In the genomic region with DNA sequence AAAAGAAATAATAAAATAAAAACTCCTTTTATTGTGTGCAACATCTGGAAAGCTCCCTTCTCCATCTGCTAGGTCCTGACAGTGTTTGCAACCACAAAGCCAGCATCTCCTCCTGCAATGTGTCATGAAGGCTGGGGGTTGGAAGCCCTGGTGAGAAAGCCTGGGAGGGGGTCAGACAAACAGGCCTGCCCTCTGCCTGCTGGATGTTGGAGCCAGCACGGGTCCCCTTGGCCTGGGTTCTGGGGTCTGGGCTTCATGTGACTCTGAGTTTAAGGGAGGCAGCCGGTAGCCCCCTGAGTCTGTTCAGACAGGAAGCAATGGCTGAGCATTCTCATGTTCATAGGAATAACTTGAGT, we compare ENCODE assay signal across 10 cellular contexts. TPM values are rescaled to one million over a fixed set of nuclear protein-coding genes. Genes with fewer than 3 reads are reported as not detected.
DNase-seq lines count a peak whose midpoint lies in the region; ATAC-seq, FAIRE-seq and TF ChIP-seq lines count a peak whose summit lies in the region.
"Had no signal": no experiment of that assay in that cellular context is flagged by ENCODE, and none has a peak within 500 bp of the region (broad histone marks: within the 10 kb centered on the region; RNA-seq: fewer than 3 reads in every experiment).

No MANE protein-coding gene starts in this region.

- H3K4me1 Mint-ChIP-seq in astrocyte (ENCODE audit: low read depth, unreplicated experiment) = peaks cover 12% of the 10 kb centered on the region
- peaks cover 14% of the 10 kb centered on the region for H3K4me1 Mint-ChIP-seq in activated T-helper 1 cell treated with anti-CD3 and anti-CD28 coated beads, Interleukin-12 subunit alpha, Interleukin-12 subunit beta, Interleukin-2, Interleukin-4 antibody, amounts not matched to agents 30 ng/mL and 10 ng/mL and 1 ng/mL, durations not matched to agents 14 hours and 24 hours and 36 hours (ENCODE audit: low read depth)

- no peak for TF ChIP-seq CTCF in AG04450 (IDR thresholded peaks at IDR 0.05; ENCODE audit: low read depth, low read length)
- no peak for TF ChIP-seq CTCF in astrocyte (IDR thresholded peaks at IDR 0.05; ENCODE audit: insufficient read depth, low read depth, low read length)
- TF ChIP-seq CTCF in lower lobe of right lung (IDR thresholded peaks at IDR 0.05) = no peak

- CTCF ChIA-PET in AG04450 (lab: Charles Lee) = no interaction called here

- H3K4me1 ChIP-seq in astrocyte (ENCODE audit: insufficient read depth, low read length) (no peaks in the 10 kb centered on the region), lower lobe of right lung (peaks cover 3% of the 10 kb centered on the region)

- no peak overlapping the region for H3K9ac ChIP-seq in astrocyte (ENCODE audit: low read length)

- H3K36me3 ChIP-seq in astrocyte (ENCODE audit: insufficient read depth, low read length) (no peaks in the 10 kb centered on the region), lower lobe of right lung (no peaks in the 10 kb centered on the region)

- H3K27ac Mint-ChIP-seq in astrocyte (ENCODE audit: unreplicated experiment) = no peak overlapping the region
- H3K27ac Mint-ChIP-seq in activated T-helper 1 cell treated with anti-CD3 and anti-CD28 coated beads, Interleukin-12 subunit alpha, Interleukin-12 subunit beta, Interleukin-2, Interleukin-4 antibody, amounts not matched to agents 30 ng/mL and 10 ng/mL and 1 ng/mL, durations not matched to agents 14 hours and 24 hours and 36 hours = no peak overlapping the region

- H3K9me3 ChIP-seq in AG04450 (ENCODE audit: control insufficient read depth, insufficient read depth, low read length) (no peaks in the 10 kb centered on the region), astrocyte (ENCODE audit: insufficient read depth, low read depth, low read length) (no peaks in the 10 kb centered on the region), lower lobe of right lung (no peaks in the 10 kb centered on the region)

- peak in 1 of 2 donors; percentile 19 for ATAC-seq in lower lobe of right lung
- no peak for ATAC-seq in GM18520 (IDR thresholded peaks at IDR 0.05; ENCODE audit: unreplicated experiment)

- peaks cover 4% of the 10 kb centered on the region for H3K27me3 Mint-ChIP-seq in astrocyte (ENCODE audit: low read depth, unreplicated experiment)
- peaks cover 1% of the 10 kb centered on the region for H3K27me3 Mint-ChIP-seq in activated T-helper 1 cell treated with anti-CD3 and anti-CD28 coated beads, Interleukin-12 subunit alpha, Interleukin-12 subunit beta, Interleukin-2, Interleukin-4 antibody, amounts not matched to agents 30 ng/mL and 10 ng/mL and 1 ng/mL, durations not matched to agents 14 hours and 24 hours and 36 hours (ENCODE audit: insufficient read depth)

- peaks cover 7% of the 10 kb centered on the region for H3K27me3 ChIP-seq in AG04450 (ENCODE audit: control insufficient read depth, insufficient read depth, low read length)
- no peaks in the 10 kb centered on the region for H3K27me3 ChIP-seq in astrocyte (ENCODE audit: insufficient read depth, low read length)
- H3K27me3 ChIP-seq in lower lobe of right lung (ENCODE audit: low read depth) = no peaks in the 10 kb centered on the region

- no peak for FAIRE-seq in astrocyte (lab: Jason Lieb, UNC)

- intact Hi-C loops in lower lobe of right lung (cut with DNase I) = no loop called here
- intact Hi-C loops in activated T-helper 1 cell treated with anti-CD3 and anti-CD28 coated beads, Interleukin-12 subunit alpha, Interleukin-12 subunit beta, Interleukin-2, Interleukin-4 antibody, amounts not matched to agents 30 ng/mL and 10 ng/mL and 1 ng/mL, durations not matched to agents 14 hours and 24 hours and 36 hours (cut with micrococcal nuclease) = no loop called here

- H3K4me3 Mint-ChIP-seq in astrocyte (ENCODE audit: unreplicated experiment) = no peak overlapping the region
- H3K4me3 Mint-ChIP-seq in activated T-helper 1 cell treated with anti-CD3 and anti-CD28 coated beads, Interleukin-12 subunit alpha, Interleukin-12 subunit beta, Interleukin-2, Interleukin-4 antibody, amounts not matched to agents 30 ng/mL and 10 ng/mL and 1 ng/mL, durations not matched to agents 14 hours and 24 hours and 36 hours = no peak overlapping the region

- H3K9me3 Mint-ChIP-seq in astrocyte (ENCODE audit: unreplicated experiment) = no peaks in the 10 kb centered on the region
- no peaks in the 10 kb centered on the region for H3K9me3 Mint-ChIP-seq in activated T-helper 1 cell treated with anti-CD3 and anti-CD28 coated beads, Interleukin-12 subunit alpha, Interleukin-12 subunit beta, Interleukin-2, Interleukin-4 antibody, amounts not matched to agents 30 ng/mL and 10 ng/mL and 1 ng/mL, durations not matched to agents 14 hours and 24 hours and 36 hours

- no peaks in the 10 kb centered on the region for H3K79me2 ChIP-seq in astrocyte (ENCODE audit: insufficient read depth, low read length)

- DNase-seq in AG04450 (ENCODE audit: low read depth, low spot score) (peak; percentile 6), GM03348 (ENCODE audit: low spot score) (peak; percentile 73), astrocyte (ENCODE audit: low read depth) (peak; percentile 33), lower lobe of right lung (no peak), midbrain (lab: John Stamatoyannopoulos, UW) (no peak), H4 (ENCODE audit: low spot score) (no peak)
- DNase-seq in activated T-helper 1 cell treated with anti-CD3 and anti-CD28 coated beads, Interleukin-12 subunit alpha, Interleukin-12 subunit beta, Interleukin-2, Interleukin-4 antibody, amounts not matched to agents 30 ng/mL and 10 ng/mL and 1 ng/mL, durations not matched to agents 14 hours and 24 hours and 36 hours (ENCODE audit: low spot score) = no peak
- DNase-seq: COR-L47; effector memory CD4-positive, alpha-beta T cell had no signal

- H4K20me1 ChIP-seq in astrocyte (ENCODE audit: insufficient read depth, low read length) = no peaks in the 10 kb centered on the region

- peak overlapping the region; percentile 92 for H3K4me2 ChIP-seq in astrocyte (ENCODE audit: low read length)

- H3K4me3 ChIP-seq in AG04450 (ENCODE audit: low read depth, low read length) (peak overlapping the region; percentile 36; the same call in 1 of the 2 replicates), astrocyte (ENCODE audit: insufficient read depth, low read depth, low read length) (peak overlapping the region; percentile 56), lower lobe of right lung (peak overlapping the region; percentile 13)

- H2AFZ ChIP-seq in astrocyte (ENCODE audit: low read depth, low read length) = peak overlapping the region; percentile 77

- H3K36me3 Mint-ChIP-seq in astrocyte (ENCODE audit: low read depth, unreplicated experiment) = peaks cover 2% of the 10 kb centered on the region
- no peaks in the 10 kb centered on the region for H3K36me3 Mint-ChIP-seq in activated T-helper 1 cell treated with anti-CD3 and anti-CD28 coated beads, Interleukin-12 subunit alpha, Interleukin-12 subunit beta, Interleukin-2, Interleukin-4 antibody, amounts not matched to agents 30 ng/mL and 10 ng/mL and 1 ng/mL, durations not matched to agents 14 hours and 24 hours and 36 hours (ENCODE audit: low read depth)

- POLR2A ChIA-PET in AG04450 (lab: Yijun Ruan, JAX) = no interaction called here

- H3K27ac ChIP-seq in AG04450 (ENCODE audit: low read depth, low read length) (no peak overlapping the region), astrocyte (ENCODE audit: low read depth, low read length) (no peak overlapping the region), lower lobe of right lung (no peak overlapping the region)

RNA-seq across cellular contexts. Expression of a gene that starts 33.1 kb away (rescaled TPM):
- polyA plus RNA-seq in AG04450 (2011; rRNA removed) = 2.4 and 2.8 TPM in 2 replicates
- 3.5 and 3.8 TPM in 2 replicates for polyA minus RNA-seq in AG04450 (2011; rRNA and poly(A)+ RNA removed)
- total RNA-seq in astrocyte (8.0 and 8.9 TPM in 2 replicates), lower lobe of right lung (53.4 TPM)
- total RNA-seq in activated T-helper 1 cell treated with anti-CD3 and anti-CD28 coated beads, Interleukin-12 subunit alpha, Interleukin-12 subunit beta, Interleukin-2, Interleukin-4 antibody, amounts not matched to agents 30 ng/mL and 10 ng/mL and 1 ng/mL, durations not matched to agents 14 hours and 24 hours and 36 hours = 4.9 and 5.6 TPM in 2 replicates
- 1.8 and 13.7 TPM in 2 replicates for total RNA-seq in H4 (2014; rRNA removed; shearing (Covaris generic))

Comparison
In these comparisons a context has a peak if more than half of its experiments do, and no peak if none do; other contexts are left out.
1. DNase-seq: peak in AG04450 (single experiment), GM03348 (single experiment) and astrocyte (single experiment); none in lower lobe of right lung (single experiment), activated T-helper 1 cell treated with anti-CD3 and anti-CD28 coated beads, Interleukin-12 subunit alpha, Interleukin-12 subunit beta, Interleukin-2, Interleukin-4 antibody, amounts not matched to agents 30 ng/mL and 10 ng/mL and 1 ng/mL, durations not matched to agents 14 hours and 24 hours and 36 hours (single experiment), midbrain (single experiment) and H4 (single experiment).
2. Peak in every context shown above with its lines, with median percentiles within 50 percentile points of each other: H3K4me3 ChIP-seq.